In the genomic region with DNA sequence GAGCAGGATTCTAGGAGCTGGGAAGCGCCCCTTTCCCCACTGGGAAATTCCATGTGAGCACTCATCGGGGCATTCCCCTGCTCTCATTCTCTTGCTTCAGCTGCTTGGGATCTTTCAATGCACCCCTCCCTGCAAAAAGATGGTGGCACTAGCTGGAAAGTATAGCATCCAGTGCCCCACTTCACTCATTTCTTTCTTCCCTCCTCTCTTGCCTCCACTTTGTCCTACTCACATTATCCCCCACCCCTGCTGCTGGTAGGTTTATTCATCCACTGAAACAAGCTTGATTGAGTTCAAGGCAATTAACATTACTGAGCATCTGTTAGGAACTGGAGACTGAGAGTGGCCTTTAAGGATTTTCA, we compare ENCODE assay signal across 21 cellular contexts.
DNase-seq lines count a peak whose midpoint lies in the region; ATAC-seq, FAIRE-seq and TF ChIP-seq lines count a peak whose summit lies in the region.
"Had no signal": no experiment of that assay in that cellular context is flagged by ENCODE, and none has a peak within 500 bp of the region (broad histone marks: within the 10 kb centered on the region; RNA-seq: fewer than 3 reads in every experiment).

No MANE protein-coding gene starts in this region.

- POLR2A ChIA-PET in A673 (lab: Charles Lee; ENCODE audit: low non-redundant PET): interaction anchor here (0.6 kb wide), 1 partner anchor 92 kb away, joined by 8 read pairs; no protein-coding TSS in a partner anchor

- H3K9ac ChIP-seq in HUES48 (ENCODE audit: low read depth, low read length) (peak overlapping the region; percentile 34), mesenchymal stem cell (ENCODE audit: low read length) (peak overlapping the region; percentile 86)
- H3K9ac ChIP-seq: BLaER1 treated with 17β-estradiol and CSF1 and Interleukin-3, amounts not matched to agents 10 nM and 100 nM had no signal

- H2BK5ac ChIP-seq in mesenchymal stem cell (ENCODE audit: low read depth, low read length, poor library complexity, severe bottlenecking): no peak overlapping the region

- H3K18ac ChIP-seq in mesenchymal stem cell (ENCODE audit: low read depth in 1 of 2, low read length in 2 of 2): peak overlapping the region in 1 of 2 experiments; percentile 13

- TF ChIP-seq CTCF in A673 (conservative IDR thresholded peaks at IDR 0.05; ENCODE audit: low read depth, low read length): no peak
- no peak for TF ChIP-seq CTCF in pancreas (IDR thresholded peaks at IDR 0.05)

- H3K9me3 ChIP-seq in A673 (ENCODE audit: low read depth, low read length, poor library complexity, severe bottlenecking) (no peaks in the 10 kb centered on the region), HUES48 (ENCODE audit: control insufficient read depth, insufficient read depth, low read length) (no peaks in the 10 kb centered on the region), mesenchymal stem cell (ENCODE audit: control insufficient read depth, low read length) (no peaks in the 10 kb centered on the region), pancreas (no peaks in the 10 kb centered on the region)
- H3K9me3 ChIP-seq: A549; BLaER1 treated with 17β-estradiol and CSF1 and Interleukin-3, amounts not matched to agents 10 nM and 100 nM; stomach had no signal

- no peak overlapping the region for H3K14ac ChIP-seq in mesenchymal stem cell (ENCODE audit: low read length in 2 of 2)

- no peak for ATAC-seq in pancreas
- ATAC-seq: T-cell had no signal

- peak overlapping the region; percentile 99 for H3K27ac ChIP-seq in A673 (ENCODE audit: low read depth, low read length, poor library complexity, severe bottlenecking)
- H3K27ac ChIP-seq in HUES48 (ENCODE audit: low read depth, low read length): peak overlapping the region; percentile 97
- H3K27ac ChIP-seq in cingulate gyrus (ENCODE audit: low read depth, low read length): peak overlapping the region; percentile 62
- no peak overlapping the region for H3K27ac ChIP-seq in mesenchymal stem cell (ENCODE audit: low read length, poor library complexity, severe bottlenecking)
- no peak overlapping the region for H3K27ac ChIP-seq in pancreas
- H3K27ac ChIP-seq: A549; BLaER1 treated with 17β-estradiol and CSF1 and Interleukin-3, amounts not matched to agents 10 nM and 100 nM; cardiac muscle cell; hepatocyte; PC-9 had no signal

- H3K36me3 ChIP-seq in A673 (ENCODE audit: insufficient read depth, low read length, poor library complexity, severe bottlenecking): no peaks in the 10 kb centered on the region
- peaks cover 17% of the 10 kb centered on the region for H3K36me3 ChIP-seq in HUES48 (ENCODE audit: control insufficient read depth, insufficient read depth, low read length)
- peaks cover 10 to 16% of the 10 kb centered on the region in 2 experiments for H3K36me3 ChIP-seq in mesenchymal stem cell (ENCODE audit: control insufficient read depth in 1 of 2, insufficient read depth in 2 of 2, low read depth in 1 of 2, low read length in 2 of 2)
- peaks cover 0 to 6% (median 0%) of the 10 kb centered on the region in 3 donors for H3K36me3 ChIP-seq in pancreas
- H3K36me3 ChIP-seq: cardiac muscle cell had no signal

- H3K23ac ChIP-seq in mesenchymal stem cell (ENCODE audit: low read length in 2 of 2): no peak overlapping the region

- CTCF ChIA-PET in A673 (lab: Charles Lee): interaction anchor here (1.2 to 1.4 kb wide), 2 partner anchors 147 to 473 kb away, joined by 5 to 7 read pairs; no protein-coding TSS in a partner anchor

- H2BK12ac ChIP-seq in mesenchymal stem cell (ENCODE audit: low read length in 2 of 2): no peak overlapping the region

- no peak for DNase-seq in A673 (ENCODE audit: low spot score)
- DNase-seq in mesenchymal stem cell: no peak
- DNase-seq in GM19238 (ENCODE audit: insufficient read length, low spot score): no peak
- no peak for DNase-seq in mesenteric fat pad (ENCODE audit: low spot score)
- DNase-seq in globus pallidus (ENCODE audit: low spot score): no peak
- DNase-seq in pancreas: no peak
- DNase-seq: activated T-cell treated with anti-CD3 and anti-CD28 coated beads, Interleukin-2, amount 50 U/mL, for 4 hours; Calu3; KG1; naive B cell; NCI-H82; PC-9; SIG-M5; stomach; T-cell had no signal

- H4K91ac ChIP-seq in mesenchymal stem cell (ENCODE audit: low read length): no peak overlapping the region

- H2AK5ac ChIP-seq in mesenchymal stem cell (ENCODE audit: low read length, severe bottlenecking): no peak overlapping the region

- H3K27me3 ChIP-seq in A673 (replicated peaks; ENCODE audit: insufficient read depth, low read depth, low read length, poor library complexity) (no peaks in the 10 kb centered on the region), HUES48 (ENCODE audit: control insufficient read depth, insufficient read depth, low read length) (no peaks in the 10 kb centered on the region), mesenchymal stem cell (ENCODE audit: control insufficient read depth in 1 of 2, insufficient read depth in 1 of 2, low read length in 2 of 2) (no peaks in the 10 kb centered on the region), pancreas (no peaks in the 10 kb centered on the region)
- H3K27me3 ChIP-seq: BLaER1 treated with 17β-estradiol and CSF1 and Interleukin-3, amounts not matched to agents 10 nM and 100 nM; cardiac muscle cell; hepatocyte; stomach had no signal

- no peak for FAIRE-seq in pancreas (lab: Jason Lieb, UNC)
- FAIRE-seq: A549 had no signal

- H3K4me3 ChIP-seq in A673 (ENCODE audit: low read depth, low read length, poor library complexity, severe bottlenecking) (no peak overlapping the region), HUES48 (ENCODE audit: low read depth, low read length) (no peak overlapping the region), mesenchymal stem cell (ENCODE audit: insufficient read depth in 1 of 2, low read depth in 1 of 2, low read length in 2 of 2) (no peak overlapping the region), pancreas (no peak overlapping the region)
- H3K4me3 ChIP-seq: A549; BLaER1 treated with 17β-estradiol and CSF1 and Interleukin-3, amounts not matched to agents 10 nM and 100 nM; cardiac muscle cell; hepatocyte; PC-9; stomach had no signal

- H3K79me1 ChIP-seq in mesenchymal stem cell (replicated peaks; ENCODE audit: low read length, poor library complexity, severe bottlenecking): peaks cover 8% of the 10 kb centered on the region

- 84% methylated on average over 2 of the region's 2 CpGs for WGBS in mesenchymal stem cell
- WGBS in pancreas, 2 donors: 96 to 100% methylated on average over 2 of the region's 2 CpGs

- no TSS peak for BruUV-seq in A673 (replicated peaks; lab: Mats Ljungman, UMichigan)

- no peak overlapping the region for H4K8ac ChIP-seq in mesenchymal stem cell (ENCODE audit: low read length)

- H2BK15ac ChIP-seq in mesenchymal stem cell (ENCODE audit: low read depth, poor library complexity, severe bottlenecking): no peak overlapping the region

- no peak overlapping the region for H2AFZ ChIP-seq in mesenchymal stem cell (ENCODE audit: low read depth, low read length)
- H2AFZ ChIP-seq: hepatocyte, PC-9 had no signal

- H2BK120ac ChIP-seq in mesenchymal stem cell (ENCODE audit: low read depth, low read length): no peak overlapping the region

- peaks cover 57% of the 10 kb centered on the region for H3K4me1 ChIP-seq in A673 (ENCODE audit: insufficient read depth, low read length, poor library complexity, severe bottlenecking)
- H3K4me1 ChIP-seq in HUES48 (ENCODE audit: control insufficient read depth, insufficient read depth, low read length): peaks cover 42% of the 10 kb centered on the region
- H3K4me1 ChIP-seq in mesenchymal stem cell (ENCODE audit: control insufficient read depth, insufficient read depth, low read depth, low read length): peaks cover 9% of the 10 kb centered on the region
- H3K4me1 ChIP-seq in pancreas: no peaks in the 10 kb centered on the region

- intact Hi-C loops in A673 (cut with micrococcal nuclease; ENCODE audit: unreplicated experiment): loop anchor here (2.0 kb wide), 2 partner anchors 147 to 469 kb away; no protein-coding TSS in a partner anchor
- intact Hi-C loops in pancreas (cut with DNase I): loop anchor here (5.0 to 10.0 kb wide), 3 partner anchors 85 to 155 kb away; a partner anchor contains a TSS

- H3K4ac ChIP-seq in mesenchymal stem cell (ENCODE audit: low read depth in 1 of 2, low read length in 2 of 2): no peak overlapping the region

- H3K4me2 ChIP-seq in mesenchymal stem cell (ENCODE audit: low read length, poor library complexity, severe bottlenecking): no peak overlapping the region
- H3K4me2 ChIP-seq: A549; BLaER1 treated with 17β-estradiol and CSF1 and Interleukin-3, amounts not matched to agents 10 nM and 100 nM; hepatocyte; PC-9 had no signal

Comparison
In these comparisons a context has a peak if more than half of its experiments do, and no peak if none do; other contexts are left out.
1. H3K27ac ChIP-seq: peak in A673 (single experiment), HUES48 (single experiment) and cingulate gyrus (single experiment); none in mesenchymal stem cell (single experiment) and pancreas (0 of 4).